In genomic region chr3:67640023-67640660, GRCh38 we compare ENCODE assay signal across 27 cellular contexts. TPM values are rescaled to one million over a fixed set of nuclear protein-coding genes. Genes with fewer than 3 reads are reported as not detected.
DNase-seq lines count a peak whose midpoint lies in the region; ATAC-seq and TF ChIP-seq lines count a peak whose summit lies in the region.
"Had no signal": no experiment of that assay in that cellular context is flagged by ENCODE, and none has a peak within 500 bp of the region (broad histone marks: within the 10 kb centered on the region; RNA-seq: fewer than 3 reads in every experiment).

No MANE protein-coding gene starts in this region.

- H3F3A ChIP-seq in smooth muscle cell (ENCODE audit: low read depth) = peaks cover under 1% of the 10 kb centered on the region

- no peaks in the 10 kb centered on the region for H3K27me3 ChIP-seq in smooth muscle cell (ENCODE audit: low read depth)
- H3K27me3 ChIP-seq: neutrophil, tibial nerve had no signal

- no peak overlapping the region for H3K4me2 ChIP-seq in smooth muscle cell

- H3K9me3 ChIP-seq in smooth muscle cell (replicated peaks; ENCODE audit: low read depth) = no peaks in the 10 kb centered on the region
- H3K9me3 ChIP-seq: neutrophil, prostate gland, tibial nerve had no signal

- H3K36me3 ChIP-seq in smooth muscle cell (ENCODE audit: low read depth) = no peaks in the 10 kb centered on the region
- H3K36me3 ChIP-seq: neutrophil, prostate gland, tibial nerve had no signal

- peaks cover 6% of the 10 kb centered on the region for H3K4me1 ChIP-seq in smooth muscle cell (ENCODE audit: low read depth)
- H3K4me1 ChIP-seq: prostate gland had no signal

- peak overlapping the region; percentile 8 for H3K27ac ChIP-seq in smooth muscle cell (ENCODE audit: low read depth)
- H3K27ac ChIP-seq: neutrophil, prostate gland, tibial nerve had no signal

- no peak for TF ChIP-seq CTCF in fibroblast of mammary gland (conservative IDR thresholded peaks at IDR 0.05; ENCODE audit: control insufficient read depth, insufficient read depth, low read depth, low read length)
- TF ChIP-seq CTCF in smooth muscle cell (IDR thresholded peaks at IDR 0.05; ENCODE audit: borderline replicate concordance, insufficient read depth, poor library complexity, severe bottlenecking) = no peak

- H4K20me1 ChIP-seq in smooth muscle cell (ENCODE audit: low read depth) = peaks cover 14% of the 10 kb centered on the region

- peak; percentile 16 for DNase-seq in GM03348 (ENCODE audit: low spot score)
- peak; percentile 54 for DNase-seq in fibroblast of mammary gland (ENCODE audit: low read depth)
- no peak for DNase-seq in smooth muscle cell (lab: John Stamatoyannopoulos, UW; ENCODE audit: unreplicated experiment)
- DNase-seq in globus pallidus (ENCODE audit: low spot score) = no peak
- no peak for DNase-seq in NCI-H345 treated with DMSO at 0.1 percent for 48 hours (lab: John Stamatoyannopoulos, UW; ENCODE audit: unreplicated experiment)
- DNase-seq: activated CD4-positive, alpha-beta T cell treated with anti-CD3 and anti-CD28 coated beads, Interleukin-2, amount 50 U/mL, for 4 hours; activated CD4-positive, CD25-positive, alpha-beta regulatory T cell; activated naive CD4-positive, alpha-beta T cell treated with anti-CD3 and anti-CD28 coated beads for 36 hours; caudate nucleus; cortex of kidney; endodermal cell; foreskin melanocyte; KG1; naive thymus-derived CD4-positive, alpha-beta T cell; NCI-H1105; NCI-H187; NCI-H510A treated with DMSO at 0.1 percent for 48 hours; SIG-M5; stimulated activated CD4-positive, alpha-beta T cell treated with anti-CD3 and anti-CD28 coated beads, Interleukin-4, amount 100 ng/mL, for 24 hours; SW 1271 had no signal

- WGBS in smooth muscle cell (ENCODE audit: low lambda C conversion rate) = 84% methylated on average over 6 of the region's 6 CpGs

- H3K4me3 ChIP-seq in fibroblast of mammary gland (ENCODE audit: control insufficient read depth, low read depth, low read length) = no peak overlapping the region
- no peak overlapping the region for H3K4me3 ChIP-seq in smooth muscle cell
- H3K4me3 ChIP-seq: lung, prostate gland, tibial nerve had no signal

- ATAC-seq in SK-N-SH treated with all-trans-retinoic acid at 6 μM for 48 hours (peak; percentile 59), GM21619 (IDR thresholded peaks at IDR 0.05; ENCODE audit: unreplicated experiment) (no peak)
- ATAC-seq: naive thymus-derived CD4-positive, alpha-beta T cell; sciatic nerve had no signal

- H3K9ac ChIP-seq in smooth muscle cell (ENCODE audit: low read depth) = no peak overlapping the region

- H3K79me2 ChIP-seq in smooth muscle cell (ENCODE audit: low read depth) = peaks cover 26% of the 10 kb centered on the region

- H2AFZ ChIP-seq in smooth muscle cell (ENCODE audit: low read depth) = no peak overlapping the region

TF ChIP-seq in SK-N-SH treated with all-trans-retinoic acid at 6 μM for 48 hours, 23 proteins besides CTCF, POLR2A, EP300 and RAD21:
- TF ChIP-seq BACH2 (CRISPR knock-in tag; IDR thresholded peaks at IDR 0.05; ENCODE audit: borderline replicate concordance) (no peak), ZNF565 (CRISPR knock-in tag; conservative IDR thresholded peaks at IDR 0.05; ENCODE audit: low read depth) (no peak), PATZ1 (CRISPR knock-in tag; IDR thresholded peaks at IDR 0.05; ENCODE audit: borderline replicate concordance) (no peak), ESRRG (CRISPR knock-in tag; IDR thresholded peaks at IDR 0.05) (no peak), ZC3H10 (CRISPR knock-in tag; IDR thresholded peaks at IDR 0.05) (no peak), RARB (CRISPR knock-in tag; IDR thresholded peaks at IDR 0.05) (no peak), TSHZ2 (CRISPR knock-in tag; IDR thresholded peaks at IDR 0.05) (no peak), ZNF8 (CRISPR knock-in tag; IDR thresholded peaks at IDR 0.05) (no peak), CREB5 (CRISPR knock-in tag; IDR thresholded peaks at IDR 0.05; ENCODE audit: low read depth) (no peak), OSR1 (CRISPR knock-in tag; IDR thresholded peaks at IDR 0.05) (no peak), SNAI2 (CRISPR knock-in tag; IDR thresholded peaks at IDR 0.05) (no peak), ISL1 (CRISPR knock-in tag; IDR thresholded peaks at IDR 0.05) (no peak), GLIS3 (CRISPR knock-in tag; IDR thresholded peaks at IDR 0.05) (no peak)

RNA-seq across cellular contexts. Expression of gene SUCLG2, which starts 14.3 kb away (rescaled TPM):
- 45.4 and 59.1 TPM in 2 replicates for total RNA-seq in smooth muscle cell
- polyA plus RNA-seq in smooth muscle cell = 34.6 and 40.3 TPM in 2 replicates

Comparison
In these comparisons a context has a peak if more than half of its experiments do, and no peak if none do; other contexts are left out.
1. DNase-seq: peak in GM03348 (single experiment) and fibroblast of mammary gland (single experiment); none in smooth muscle cell (single experiment), globus pallidus (single experiment) and NCI-H345 treated with DMSO at 0.1 percent for 48 hours (single experiment).